9 cellular contexts compared by ENCODE assay signal in the genomic region with DNA sequence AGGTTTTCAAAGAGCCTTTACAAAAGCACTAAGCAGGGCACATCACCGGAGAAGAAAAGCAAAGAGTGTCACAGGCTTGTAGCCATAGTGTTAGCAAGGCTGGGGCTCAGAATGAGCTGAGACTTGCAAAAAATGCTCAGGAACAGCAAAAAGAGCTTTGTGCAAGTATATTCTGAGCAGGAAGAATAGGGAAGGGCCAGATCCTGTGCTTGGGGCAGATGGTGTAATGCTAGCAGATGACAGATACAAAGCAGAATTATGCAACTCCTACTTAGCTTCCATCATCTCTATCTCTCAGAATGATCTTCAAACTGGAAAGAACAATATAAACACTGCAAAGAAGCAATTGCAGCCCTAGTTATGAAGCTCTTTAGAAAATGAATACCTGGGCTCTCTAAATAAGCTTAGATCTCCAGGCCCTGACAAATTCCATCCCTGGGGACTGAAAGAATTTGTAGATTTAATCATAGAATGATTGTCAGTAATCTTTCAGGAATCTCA. TPM values are rescaled to one million over a fixed set of nuclear protein-coding genes. Genes with fewer than 3 reads are reported as not detected.
DNase-seq lines count a peak whose midpoint lies in the region; ATAC-seq and TF ChIP-seq lines count a peak whose summit lies in the region.
"Had no signal": no experiment of that assay in that cellular context is flagged by ENCODE, and none has a peak within 500 bp of the region (broad histone marks: within the 10 kb centered on the region; RNA-seq: fewer than 3 reads in every experiment).

No MANE protein-coding gene starts in this region.

- H3K27ac ChIP-seq in SK-N-MC (peak overlapping the region; percentile 92), vagina (no peak overlapping the region)

- peak; percentile 3 for DNase-seq in HFFc6
- peak; percentile 77 for DNase-seq in SK-N-MC (ENCODE audit: low read depth, low spot score)
- peak; percentile 31 for DNase-seq in fibroblast of the conjunctiva (ENCODE audit: low read depth)
- DNase-seq in pons (ENCODE audit: low spot score), result peak; percentile 59
- DNase-seq in vagina (ENCODE audit: extremely low spot score in 2 of 2), result no peak
- DNase-seq in dedifferentiated amniotic fluid mesenchymal stem cell (ENCODE audit: extremely low spot score), result no peak
- DNase-seq: NCI-H1436 had no signal

- peak overlapping the region; percentile 42 for H3K9ac ChIP-seq in SK-N-MC (ENCODE audit: insufficient read length)

- no peaks in the 10 kb centered on the region for H3K36me3 ChIP-seq in SK-N-MC (ENCODE audit: insufficient read depth, low read length)
- no peaks in the 10 kb centered on the region for H3K36me3 ChIP-seq in vagina

- H3K9me3 ChIP-seq in SK-N-MC (ENCODE audit: low read depth, low read length) (no peaks in the 10 kb centered on the region), vagina (no peaks in the 10 kb centered on the region)

- no peaks in the 10 kb centered on the region for H3K36me3 Mint-ChIP-seq in HFFc6 (ENCODE audit: low read depth)

- ATAC-seq in GM19397 (IDR thresholded peaks at IDR 0.05; ENCODE audit: unreplicated experiment) (no peak), GM21619 (IDR thresholded peaks at IDR 0.05; ENCODE audit: unreplicated experiment) (no peak)

- H3K4me3 Mint-ChIP-seq in HFFc6, result no peak overlapping the region

- H3K4me3 ChIP-seq in SK-N-MC (peak overlapping the region; percentile 56), vagina (no peak overlapping the region)

- intact Hi-C loops in vagina (cut with DNase I), result no loop called here

- H3K27ac Mint-ChIP-seq in HFFc6, result no peak overlapping the region

- no peaks in the 10 kb centered on the region for H3K9me3 Mint-ChIP-seq in HFFc6

- no peaks in the 10 kb centered on the region for H3K27me3 ChIP-seq in vagina

- TF ChIP-seq POLR2A in vagina (IDR thresholded peaks at IDR 0.05), result no peak

- no peaks in the 10 kb centered on the region for H3K27me3 Mint-ChIP-seq in HFFc6 (ENCODE audit: insufficient read depth)

- TF ChIP-seq CTCF in HFFc6 (IDR thresholded peaks at IDR 0.05) (no peak), vagina (IDR thresholded peaks at IDR 0.05) (no peak)

- H3K4me1 Mint-ChIP-seq in HFFc6 (ENCODE audit: low read depth), result no peaks in the 10 kb centered on the region

- H3K4me1 ChIP-seq in vagina, result peaks cover 13% of the 10 kb centered on the region

RNA-seq across cellular contexts. Expression of a gene that starts 23.7 kb away (rescaled TPM):
- 1 to 10 TPM; 3.2 to 5.0 (median 3.3) TPM for total RNA-seq in HFFc6 (2021; fragmentation: NEBNext Ultra II Directional; extraction: Animal tissue kit (Norgen Biotek cat#: 25700))
- 2.7 TPM for total RNA-seq in vagina

Comparison
In these comparisons a context has a peak if more than half of its experiments do, and no peak if none do; other contexts are left out.
1. DNase-seq: peak in HFFc6 (single experiment), SK-N-MC (single experiment), fibroblast of the conjunctiva (single experiment) and pons (single experiment); none in vagina (0 of 2) and dedifferentiated amniotic fluid mesenchymal stem cell (single experiment).